ENCODE assay signal across 11 cellular contexts in genomic region chr9:83266618-83267543, GRCh38.
DNase-seq lines count a peak whose midpoint lies in the region; ATAC-seq, FAIRE-seq and TF ChIP-seq lines count a peak whose summit lies in the region.
"Had no signal": no experiment of that assay in that cellular context is flagged by ENCODE, and none has a peak within 500 bp of the region (broad histone marks: within the 10 kb centered on the region; RNA-seq: fewer than 3 reads in every experiment).

No MANE protein-coding gene starts in this region.

- no peak for TF ChIP-seq POLR2A in GM12891 (IDR thresholded peaks at IDR 0.05; ENCODE audit: low read depth, low read length)

- no peak for ATAC-seq in GM19351 (IDR thresholded peaks at IDR 0.05; ENCODE audit: unreplicated experiment)

- DNase-seq in CMK (ENCODE audit: low read depth) (peak; percentile 12), SK-MEL-5 (ENCODE audit: low read depth, low spot score) (peak; percentile 81), foreskin melanocyte (peak; percentile 62), neural crest cell (ENCODE audit: low read depth, low spot score) (peak; percentile 11), GM12891 (ENCODE audit: insufficient read length, low spot score) (no peak), D721Med (ENCODE audit: insufficient read length, low spot score) (no peak)
- DNase-seq in activated CD8-positive, alpha-beta memory T cell treated with anti-CD3 and anti-CD28 coated beads, Interleukin-2, amount 50 U/mL, for 4 hours = no peak
- DNase-seq: central memory CD4-positive, alpha-beta T cell; SHP77 treated with DMSO at 0.1 percent for 48 hours; stimulated activated naive CD4-positive, alpha-beta T cell treated with Interleukin-2 at 50 U/mL for 16 hours had no signal

- FAIRE-seq in GM12891 (lab: Jason Lieb, UNC) = no peak
- FAIRE-seq in D721Med (lab: Jason Lieb, UNC) = no peak

- no peaks in the 10 kb centered on the region for H3K9me3 Mint-ChIP-seq in neural crest cell

- no peak for TF ChIP-seq CTCF in neural crest cell (conservative IDR thresholded peaks at IDR 0.05)
- no peak for TF ChIP-seq CTCF in D721Med (IDR thresholded peaks at IDR 0.05; ENCODE audit: insufficient read depth, missing control alignments)

- H3K36me3 Mint-ChIP-seq in neural crest cell (ENCODE audit: low read depth) = no peaks in the 10 kb centered on the region

- H3K27me3 Mint-ChIP-seq in neural crest cell (ENCODE audit: low read depth) = no peaks in the 10 kb centered on the region

- in situ Hi-C loops in SK-MEL-5 (cut with HindIII; ENCODE audit: low pct_unique_long_range_greater_than_20kb, low sequenced_read_pairs) = no loop called here

- H3K27ac Mint-ChIP-seq in neural crest cell (ENCODE audit: unreplicated experiment) = peak overlapping the region; percentile 46

- peaks cover 24% of the 10 kb centered on the region for H3K4me1 Mint-ChIP-seq in neural crest cell

- no peak overlapping the region for H3K4me3 Mint-ChIP-seq in neural crest cell

TF ChIP-seq in GM12891, 5 proteins besides CTCF, POLR2A, EP300 and RAD21:
- TF ChIP-seq SPI1 (IDR thresholded peaks at IDR 0.05; ENCODE audit: low read depth, low read length) (no peak), PAX5 (IDR thresholded peaks at IDR 0.05; ENCODE audit: insufficient read depth, low read length, severe bottlenecking) (no peak), TAF1 (IDR thresholded peaks at IDR 0.05; ENCODE audit: low read depth, low read length) (no peak), POLR2AphosphoS5 (IDR thresholded peaks at IDR 0.05; ENCODE audit: low read depth, low read length) (no peak), POU2F2 (IDR thresholded peaks at IDR 0.05; ENCODE audit: low read depth, low read length) (no peak)

Comparison
In these comparisons a context has a peak if more than half of its experiments do, and no peak if none do; other contexts are left out.
1. DNase-seq: peak in CMK (single experiment), SK-MEL-5 (single experiment), foreskin melanocyte (single experiment) and neural crest cell (single experiment); none in GM12891 (single experiment), D721Med (single experiment) and activated CD8-positive, alpha-beta memory T cell treated with anti-CD3 and anti-CD28 coated beads, Interleukin-2, amount 50 U/mL, for 4 hours (single experiment).